15 cellular contexts compared by ENCODE assay signal in genomic region chr2:19648583-19648982, GRCh38.
A peak's percentile ranks its signal among the peaks of the same experiment; 100 is the strongest.
DNase-seq lines count a peak whose midpoint lies in the region; ATAC-seq, FAIRE-seq and TF ChIP-seq lines count a peak whose summit lies in the region.
"Had no signal": no experiment of that assay in that cellular context is flagged by ENCODE, and none has a peak within 500 bp of the region (broad histone marks: within the 10 kb centered on the region; RNA-seq: fewer than 3 reads in every experiment).

No MANE protein-coding gene starts in this region.

- intact Hi-C loops in endothelial cell of umbilical vein (cut with micrococcal nuclease), result no loop called here

- H3K9ac ChIP-seq in endothelial cell of umbilical vein (replicated peaks; ENCODE audit: extremely low read depth, insufficient read depth, low read length), result no peak overlapping the region

- H2AFZ ChIP-seq in endothelial cell of umbilical vein (ENCODE audit: low read depth, low read length), result no peak overlapping the region

- H3K9me3 ChIP-seq in endothelial cell of umbilical vein (replicated peaks; ENCODE audit: control insufficient read depth, insufficient read depth, low read length), result no peaks in the 10 kb centered on the region
- H3K9me3 ChIP-seq: pancreas had no signal

- POLR2A ChIA-PET in endothelial cell of umbilical vein (lab: Charles Lee), result no interaction called here

- TF ChIP-seq CTCF in AG09309 (IDR thresholded peaks at IDR 0.05; ENCODE audit: control insufficient read depth, insufficient read depth, low read depth, low read length, missing control alignments) (no peak), endothelial cell of umbilical vein (IDR thresholded peaks at IDR 0.05; ENCODE audit: extremely low read depth in 1 of 2, insufficient read depth in 1 of 2, low read depth in 1 of 2, low read length in 2 of 2) (no peak)

- H3K4me2 ChIP-seq in endothelial cell of umbilical vein (ENCODE audit: insufficient read depth, low read length), result no peak overlapping the region

- no peak for TF ChIP-seq POLR2A in endothelial cell of umbilical vein (IDR thresholded peaks at IDR 0.05; ENCODE audit: low read depth, low read length)

- no peaks in the 10 kb centered on the region for H3K4me1 ChIP-seq in endothelial cell of umbilical vein (ENCODE audit: control insufficient read depth, extremely low read depth, insufficient read depth, low read length)
- H3K4me1 ChIP-seq: pancreas had no signal

- dilution Hi-C loops in endothelial cell of umbilical vein (cut with MboI; ENCODE audit: extremely low pct_ligation_motif_present, low sequenced_read_pairs), result no loop called here

- no peaks in the 10 kb centered on the region for H3K79me2 ChIP-seq in endothelial cell of umbilical vein (ENCODE audit: control insufficient read depth, insufficient read depth, low read length)

- DNase-seq in AG09309 (ENCODE audit: low read depth) (peak; percentile 66), LHCN-M2 (ENCODE audit: low read depth) (peak; percentile 88), endothelial cell of umbilical vein (ENCODE audit: low read depth, low spot score) (no peak), kidney tubule cell (ENCODE audit: low spot score) (peak; percentile 71), DMS153 (lab: John Stamatoyannopoulos, UW) (no peak), NOMO-1 treated with DMSO at 0.1 percent for 48 hours (lab: John Stamatoyannopoulos, UW; ENCODE audit: unreplicated experiment) (no peak)
- DNase-seq: activated CD4-positive, alpha-beta T cell treated with anti-CD3 and anti-CD28 coated beads for 1 hour; CD4-positive, alpha-beta T cell; NCI-H526; pancreas; stimulated activated CD4-positive, alpha-beta T cell treated with anti-CD3 and anti-CD28 coated beads, Interleukin-2, amount 100 ng/mL, for 48 hours had no signal

- H3K27ac ChIP-seq in endothelial cell of umbilical vein (ENCODE audit: insufficient read depth, low read depth, low read length), result no peak overlapping the region
- H3K27ac ChIP-seq: pancreas had no signal

- H3K27me3 ChIP-seq in endothelial cell of umbilical vein (ENCODE audit: control insufficient read depth in 2 of 2, insufficient read depth in 2 of 2, low read length in 2 of 2), result no peaks in the 10 kb centered on the region
- H3K27me3 ChIP-seq: pancreas had no signal

- FAIRE-seq in endothelial cell of umbilical vein (lab: Jason Lieb, UNC), result no peak
- FAIRE-seq: colon, pancreas had no signal

- CTCF ChIA-PET in endothelial cell of umbilical vein (lab: Charles Lee), result no interaction called here

- no peaks in the 10 kb centered on the region for H3K36me3 ChIP-seq in endothelial cell of umbilical vein (ENCODE audit: control insufficient read depth in 2 of 2, extremely low read depth in 1 of 2, insufficient read depth in 2 of 2, low read length in 2 of 2)
- H3K36me3 ChIP-seq: pancreas had no signal

- no peak for ATAC-seq in GM21423 (IDR thresholded peaks at IDR 0.05; ENCODE audit: unreplicated experiment)
- no peak for ATAC-seq in GM21447 (IDR thresholded peaks at IDR 0.05; ENCODE audit: unreplicated experiment)
- ATAC-seq: activated T-helper 17 cell treated with anti-CD3 and anti-CD28 coated beads, Interleukin-2, amount 50 U/mL, for 72 hours had no signal

- no peak overlapping the region for H3K4me3 ChIP-seq in AG09309 (ENCODE audit: control insufficient read depth, low read depth, low read length)
- H3K4me3 ChIP-seq in endothelial cell of umbilical vein (replicated peaks in 1 of 3; ENCODE audit: insufficient read depth in 1 of 3, low read depth in 1 of 3, low read length in 3 of 3), result no peak overlapping the region
- H3K4me3 ChIP-seq: pancreas had no signal

- H4K20me1 ChIP-seq in endothelial cell of umbilical vein (replicated peaks; ENCODE audit: control insufficient read depth, extremely low read depth, insufficient read depth, low read length), result no peaks in the 10 kb centered on the region

- H3K9me1 ChIP-seq in endothelial cell of umbilical vein (replicated peaks; ENCODE audit: control insufficient read depth, extremely low read depth, insufficient read depth, low read length), result no peaks in the 10 kb centered on the region

- BruUV-seq in endothelial cell of umbilical vein (replicated peaks; lab: Mats Ljungman, UMichigan), result no TSS peak

TF ChIP-seq in endothelial cell of umbilical vein, 7 proteins besides CTCF, POLR2A, EP300 and RAD21:
- peak; percentile 10 for TF ChIP-seq FOS (IDR thresholded peaks at IDR 0.05; ENCODE audit: borderline replicate concordance, insufficient read depth, low read length)
- no peak for TF ChIP-seq JUN (IDR thresholded peaks at IDR 0.05; ENCODE audit: borderline replicate concordance, insufficient read depth, insufficient read length, low read depth)
TF ChIP-seq in endothelial cell of umbilical vein: peak in this region for 1.

Comparison
In these comparisons a context has a peak if more than half of its experiments do, and no peak if none do; other contexts are left out.
1. DNase-seq: peak in AG09309 (single experiment), LHCN-M2 (single experiment) and kidney tubule cell (single experiment); none in endothelial cell of umbilical vein (single experiment), DMS153 (single experiment) and NOMO-1 treated with DMSO at 0.1 percent for 48 hours (single experiment).